Comparison of ENCODE assay signal across 26 cellular contexts in genomic region chr3:25711090-25711489, GRCh38.
"Had no signal": no experiment of that assay in that cellular context is flagged by ENCODE, and none has a peak within 500 bp of the region (broad histone marks: within the 10 kb centered on the region; RNA-seq: fewer than 3 reads in every experiment).

No MANE protein-coding gene starts in this region.

- ATAC-seq: stimulated activated effector memory CD8-positive, alpha-beta T cell treated with anti-CD3 and anti-CD28 coated beads, Interleukin-12 subunit alpha, Interleukin-12 subunit beta, amount 100 ng/mL, for 72 hours; stimulated activated memory B cell treated with anti-CD40 and anti-IgM and Interleukin-4, amounts not matched to agents 10 μg/mL and 1 μg/mL and 100 μg/mL, for 72 hours; stimulated activated naive B cell treated with anti-CD40 and anti-IgM and Interleukin-4, amounts not matched to agents 10 μg/mL and 1 μg/mL and 100 μg/mL, for 72 hours; stimulated activated naive CD8-positive, alpha-beta T cell treated with anti-CD3 and anti-CD28 coated beads, Interleukin-15, amount 100 ng/mL, for 72 hours; stimulated activated naive CD8-positive, alpha-beta T cell treated with anti-CD3 and anti-CD28 coated beads, Interleukin-15, Interleukin-2, amounts not matched to agents 100 U/mL and 50 U/mL, for 24 hours; upper lobe of right lung had no signal

- H3K4me1 ChIP-seq: stomach, suprapubic skin, testis, thyroid gland, tibial artery, tibial nerve, transverse colon, upper lobe of left lung, upper lobe of right lung, uterus, vagina had no signal

- FAIRE-seq: urothelium cell line had no signal

- H3K36me3 ChIP-seq: stomach, suprapubic skin, thoracic aorta, thyroid gland, tibial artery, tibial nerve, transverse colon, upper lobe of left lung, upper lobe of right lung, uterus, vagina had no signal

- H3K27ac ChIP-seq: stomach, suprapubic skin, testis, thoracic aorta, thyroid gland, tibial artery, tibial nerve, transverse colon, upper lobe of left lung, upper lobe of right lung, uterus, vagina had no signal

- H3K9me3 ChIP-seq: stomach, testis, thoracic aorta, thyroid gland, tibial artery, transverse colon, upper lobe of left lung, upper lobe of right lung, uterus, vagina had no signal

- DNase-seq: stimulated activated CD4-positive, alpha-beta T cell treated with anti-CD3 and anti-CD28 coated beads, Interleukin-2, amount 100 ng/mL, for 48 hours; stimulated activated CD4-positive, alpha-beta T cell treated with anti-CD3 and anti-CD28 coated beads, Interleukin-4, amount 100 ng/mL, for 1 hour; stimulated activated CD4-positive, alpha-beta T cell treated with anti-CD3 and anti-CD28 coated beads, Interleukin-4, amount 100 ng/mL, for 24 hours; stimulated activated CD4-positive, alpha-beta T cell treated with anti-CD3 and anti-CD28 coated beads, Interleukin-4, amount 100 ng/mL, for 4 hours; stimulated activated CD8-positive, alpha-beta memory T cell treated with anti-CD3 and anti-CD28 coated beads, Interleukin-4, amount 100 ng/mL, for 48 hours; stimulated activated naive B cell treated with anti-CD40 and anti-IgM and Interleukin-4, amounts not matched to agents 10 μg/mL and 1 μg/mL and 100 μg/mL, for 72 hours; stimulated activated naive CD4-positive, alpha-beta T cell; stimulated activated naive CD4-positive, alpha-beta T cell treated with Interleukin-2 at 50 U/mL for 16 hours; stimulated activated naive CD8-positive, alpha-beta T cell treated with anti-CD3 and anti-CD28 coated beads, Interleukin-15, amount 100 ng/mL, for 72 hours; stimulated activated naive CD8-positive, alpha-beta T cell treated with anti-CD3 and anti-CD28 coated beads, Interleukin-15, Interleukin-2, amounts not matched to agents 100 U/mL and 50 U/mL, for 24 hours; stomach; substantia nigra; testis; thyroid gland; tibial artery; transverse colon; upper lobe of left lung; upper lobe of right lung; uterus had no signal

- H3K4me3 ChIP-seq: stomach, suprapubic skin, testis, thoracic aorta, thyroid gland, tibial artery, tibial nerve, transverse colon, upper lobe of left lung, upper lobe of right lung, uterus, vagina had no signal

- H3K27me3 ChIP-seq: suprapubic skin, testis, thyroid gland, tibial nerve, transverse colon, upper lobe of left lung, uterus, vagina had no signal
